ENCODE assay signal across 19 cellular contexts in genomic region chr2:10086950-10087349, GRCh38. TPM values are rescaled to one million over a fixed set of nuclear protein-coding genes. Genes with fewer than 3 reads are reported as not detected.
DNase-seq lines count a peak whose midpoint lies in the region; ATAC-seq and TF ChIP-seq lines count a peak whose summit lies in the region.
"Had no signal": no experiment of that assay in that cellular context is flagged by ENCODE, and none has a peak within 500 bp of the region (broad histone marks: within the 10 kb centered on the region; RNA-seq: fewer than 3 reads in every experiment).

No MANE protein-coding gene starts in this region.

- intact Hi-C loops in body of pancreas (cut with DNase I) = no loop called here
- intact Hi-C loops in mucosa of descending colon (cut with DNase I, micrococcal nuclease) = no loop called here

- no peaks in the 10 kb centered on the region for H3K27me3 ChIP-seq in body of pancreas

- no peaks in the 10 kb centered on the region for H3K9me3 ChIP-seq in body of pancreas
- H3K9me3 ChIP-seq in mucosa of descending colon = no peaks in the 10 kb centered on the region
- H3K9me3 ChIP-seq: Peyer's patch had no signal

- H3K4me3 ChIP-seq in body of pancreas (no peak overlapping the region), mucosa of descending colon (no peak overlapping the region)
- H3K4me3 ChIP-seq: Peyer's patch, SJSA1 had no signal

- H3K27ac ChIP-seq in body of pancreas = peak overlapping the region; percentile 68 to 90 (median 86)
- H3K27ac ChIP-seq: C4-2B, Peyer's patch, SJSA1 had no signal

- H3K4me1 ChIP-seq in body of pancreas (peaks cover 54% of the 10 kb centered on the region), mucosa of descending colon (ENCODE audit: low read depth) (no peaks in the 10 kb centered on the region)
- H3K4me1 ChIP-seq: Peyer's patch had no signal

- TF ChIP-seq CTCF in GM12872 (IDR thresholded peaks at IDR 0.05; ENCODE audit: insufficient read depth, low read depth, low read length) (0 out of 3 replicates have a peak, but pooled peaks have one; percentile 6), body of pancreas (IDR thresholded peaks at IDR 0.05) (peak in 1 of 7 experiments; percentile 2), mucosa of descending colon (IDR thresholded peaks at IDR 0.05) (no peak)

- WGBS in body of pancreas, 2 donors = 33 to 41% methylated on average over 4 of the region's 4 CpGs

- ATAC-seq in body of pancreas = peak; percentile 73
- ATAC-seq in mucosa of descending colon = peak; percentile 43
- ATAC-seq in GM18519 (IDR thresholded peaks at IDR 0.05; ENCODE audit: low FRiP score, unreplicated experiment) = no peak

- H3K36me3 ChIP-seq in body of pancreas (replicated peaks in 1 of 2; ENCODE audit: insufficient read depth in 1 of 2, low read depth in 2 of 2) (no peaks in the 10 kb centered on the region), mucosa of descending colon (ENCODE audit: low read depth) (no peaks in the 10 kb centered on the region)
- H3K36me3 ChIP-seq: Peyer's patch, SJSA1 had no signal

- TF ChIP-seq POLR2A in body of pancreas (IDR thresholded peaks at IDR 0.05) = no peak
- TF ChIP-seq POLR2A in erythroblast (IDR thresholded peaks at IDR 0.05; ENCODE audit: low read length) = no peak

- peak in 1 of 4 donors; percentile 31 for DNase-seq in body of pancreas
- DNase-seq in mucosa of descending colon = no peak
- DNase-seq in effector CD8-positive, alpha-beta T cell (lab: John Stamatoyannopoulos, UW) = no peak
- no peak for DNase-seq in erythroblast (lab: John Stamatoyannopoulos, UW)
- no peak for DNase-seq in NCI-H748 (lab: John Stamatoyannopoulos, UW; ENCODE audit: unreplicated experiment)
- DNase-seq: ACHN, AML-193, DMS 273 treated with DMSO at 0.1 percent for 48 hours, H7, Karpas-422, NCI-H1417 treated with DMSO at 0.1 percent for 48 hours, NCI-H187 treated with DMSO at 0.1 percent for 48 hours, NCI-H526, Peyer's patch had no signal

RNA-seq across cellular contexts. Expression of gene CYS1, which starts 6.7 kb away (rescaled TPM):
- total RNA-seq in body of pancreas (10 to 100 TPM; 30.4 to 36.6 TPM), mucosa of descending colon (1 to 10 TPM in 1 of 3 donors, under 1 TPM in 2; 0.58 to 5.1 (median 0.98) TPM)
- total RNA-seq: MCF 10A had no signal

RNA-seq across cellular contexts. Expression of gene RRM2, which starts 35.6 kb away (rescaled TPM):
- total RNA-seq in body of pancreas (not detected), mucosa of descending colon (10 to 100 TPM in 2 of 3 donors, 1 to 10 TPM in 1; 8.5 to 65.3 (median 12.5) TPM)

RNA-seq across cellular contexts. Expression of gene KLF11, which starts 43.6 kb away (rescaled TPM):
- total RNA-seq in body of pancreas (10 to 100 TPM; 25.7 to 32.6 TPM), mucosa of descending colon (10 to 100 TPM in 2 of 3 donors, 1 to 10 TPM in 1; 5.9 to 34.7 (median 11.9) TPM)

Comparison
In these comparisons a context has a peak if more than half of its experiments do, and no peak if none do; other contexts are left out.
1. RNA of gene CYS1, which starts 6.7 kb away (total RNA-seq): 30.4 to 36.6 TPM in body of pancreas; 0.58 to 5.1 TPM in mucosa of descending colon; every median in the first group is over 4 times any median in the second.
2. RNA of gene RRM2, which starts 35.6 kb away (total RNA-seq): 8.5 to 65.3 TPM in mucosa of descending colon; not detected in body of pancreas; every median in the first group is over 4 times any median in the second.